ENCODE assay signal across 8 cellular contexts in genomic region chr9:14316574-14317304, GRCh38. TPM values are rescaled to one million over a fixed set of nuclear protein-coding genes. Genes with fewer than 3 reads are reported as not detected.
A peak's percentile ranks its signal among the peaks of the same experiment; 100 is the strongest.
DNase-seq lines count a peak whose midpoint lies in the region; ATAC-seq, FAIRE-seq and TF ChIP-seq lines count a peak whose summit lies in the region.

No MANE protein-coding gene starts in this region.

- TF ChIP-seq POLR2A in GM18505 (IDR thresholded peaks at IDR 0.05; ENCODE audit: borderline replicate concordance, extremely low read depth, insufficient read depth, insufficient read length): no peak

- H3K9me3 Mint-ChIP-seq in astrocyte (ENCODE audit: unreplicated experiment): no peaks in the 10 kb centered on the region
- peaks cover 2% of the 10 kb centered on the region for H3K9me3 Mint-ChIP-seq in activated T-cell treated with anti-CD3 and anti-CD28 coated beads, Interleukin-2, amount 50 U/mL, for 24 hours

- H3K4me2 ChIP-seq in astrocyte (ENCODE audit: low read length): peak overlapping the region; percentile 96
- peak overlapping the region; percentile 62 for H3K4me2 ChIP-seq in keratinocyte (ENCODE audit: control insufficient read depth, extremely low read depth, insufficient read depth, low read depth, low read length)

- H3K27ac ChIP-seq in astrocyte (ENCODE audit: low read depth, low read length): no peak overlapping the region
- peak overlapping the region; percentile 54 for H3K27ac ChIP-seq in keratinocyte (ENCODE audit: control insufficient read depth, insufficient read depth, low read length)
- H3K27ac ChIP-seq in stomach smooth muscle (ENCODE audit: low read length): peak overlapping the region; percentile 81

- H3K4me1 Mint-ChIP-seq in astrocyte (ENCODE audit: low read depth, unreplicated experiment): peaks cover 33% of the 10 kb centered on the region
- H3K4me1 Mint-ChIP-seq in activated T-cell treated with anti-CD3 and anti-CD28 coated beads, Interleukin-2, amount 50 U/mL, for 24 hours (ENCODE audit: low read depth): peaks cover 38% of the 10 kb centered on the region

- ATAC-seq in GM21619 (IDR thresholded peaks at IDR 0.05; ENCODE audit: unreplicated experiment): no peak
- ATAC-seq in GM18505 (IDR thresholded peaks at IDR 0.05; ENCODE audit: unreplicated experiment): no peak

- H3K9me3 ChIP-seq in astrocyte (ENCODE audit: insufficient read depth, low read depth, low read length): no peaks in the 10 kb centered on the region
- no peaks in the 10 kb centered on the region for H3K9me3 ChIP-seq in keratinocyte (ENCODE audit: control insufficient read depth, low read depth, low read length)
- no peaks in the 10 kb centered on the region for H3K9me3 ChIP-seq in stomach smooth muscle (ENCODE audit: control insufficient read depth in 2 of 2, low read length in 2 of 2)

- peak overlapping the region; percentile 70 for H3K27ac Mint-ChIP-seq in astrocyte (ENCODE audit: unreplicated experiment)
- H3K27ac Mint-ChIP-seq in activated T-cell treated with anti-CD3 and anti-CD28 coated beads, Interleukin-2, amount 50 U/mL, for 24 hours: no peak overlapping the region

- no peak for TF ChIP-seq CTCF in astrocyte (IDR thresholded peaks at IDR 0.05; ENCODE audit: insufficient read depth, low read depth, low read length)
- no peak for TF ChIP-seq CTCF in keratinocyte (optimal IDR thresholded peaks at IDR 0.05 in 1 of 3, IDR thresholded peaks at IDR 0.05 in 1 of 3, conservative IDR thresholded peaks at IDR 0.05 in 1 of 3; ENCODE audit: extremely low read depth in 1 of 3, insufficient read depth in 2 of 3, low read length in 3 of 3)

- H3K36me3 ChIP-seq in astrocyte (ENCODE audit: insufficient read depth, low read length) (no peaks in the 10 kb centered on the region), keratinocyte (ENCODE audit: control insufficient read depth in 2 of 2, extremely low read depth in 1 of 2, insufficient read depth in 2 of 2, low read length in 2 of 2) (no peaks in the 10 kb centered on the region), stomach smooth muscle (ENCODE audit: control insufficient read depth in 2 of 2, insufficient read depth in 2 of 2, low read length in 2 of 2) (no peaks in the 10 kb centered on the region)

- H3K9ac ChIP-seq in astrocyte (ENCODE audit: low read length) (peak overlapping the region; percentile 80), keratinocyte (ENCODE audit: control insufficient read depth, extremely low read depth, insufficient read depth, low read length) (peak overlapping the region; percentile 62), stomach smooth muscle (ENCODE audit: low read length in 2 of 2) (peak overlapping the region; percentile 68 to 69)

- peaks cover 1% of the 10 kb centered on the region for H3K36me3 Mint-ChIP-seq in astrocyte (ENCODE audit: low read depth, unreplicated experiment)
- H3K36me3 Mint-ChIP-seq in activated T-cell treated with anti-CD3 and anti-CD28 coated beads, Interleukin-2, amount 50 U/mL, for 24 hours (ENCODE audit: low read depth): no peaks in the 10 kb centered on the region

- H4K20me1 ChIP-seq in astrocyte (ENCODE audit: insufficient read depth, low read length) (no peaks in the 10 kb centered on the region), keratinocyte (ENCODE audit: control insufficient read depth, extremely low read depth, insufficient read depth, low read length) (no peaks in the 10 kb centered on the region)

- H3K27me3 ChIP-seq in astrocyte (ENCODE audit: insufficient read depth, low read length) (no peaks in the 10 kb centered on the region), keratinocyte (ENCODE audit: control insufficient read depth, extremely low read depth, insufficient read depth, low read length) (no peaks in the 10 kb centered on the region), stomach smooth muscle (ENCODE audit: control insufficient read depth in 1 of 2, insufficient read depth in 2 of 2, low read length in 2 of 2) (no peaks in the 10 kb centered on the region)

- H3K9me1 ChIP-seq in keratinocyte (ENCODE audit: control insufficient read depth, extremely low read depth, insufficient read depth, low read length): no peaks in the 10 kb centered on the region

- H3K4me3 ChIP-seq in astrocyte (ENCODE audit: insufficient read depth, low read depth, low read length): peak overlapping the region; percentile 64
- H3K4me3 ChIP-seq in keratinocyte (ENCODE audit: control insufficient read depth in 2 of 3, extremely low read depth in 1 of 3, insufficient read depth in 2 of 3, low read depth in 1 of 3, low read length in 3 of 3): peak overlapping the region in 2 of 3 experiments; percentile 27 to 40
- H3K4me3 ChIP-seq in stomach smooth muscle (ENCODE audit: low read length in 2 of 2): peak overlapping the region; percentile 86 to 92

- peak overlapping the region; percentile 65 for H2AFZ ChIP-seq in astrocyte (ENCODE audit: low read depth, low read length)
- peak overlapping the region; percentile 71 for H2AFZ ChIP-seq in keratinocyte (ENCODE audit: control insufficient read depth, low read length)

- H3K27me3 Mint-ChIP-seq in astrocyte (ENCODE audit: low read depth, unreplicated experiment): peaks cover 2% of the 10 kb centered on the region
- peaks cover 80% of the 10 kb centered on the region for H3K27me3 Mint-ChIP-seq in activated T-cell treated with anti-CD3 and anti-CD28 coated beads, Interleukin-2, amount 50 U/mL, for 24 hours

- peaks cover 22% of the 10 kb centered on the region for H3K4me1 ChIP-seq in astrocyte (ENCODE audit: insufficient read depth, low read length)
- peaks cover 58% of the 10 kb centered on the region for H3K4me1 ChIP-seq in keratinocyte (ENCODE audit: control insufficient read depth, extremely low read depth, insufficient read depth, low read length)
- peaks cover 29% of the 10 kb centered on the region for H3K4me1 ChIP-seq in stomach smooth muscle (ENCODE audit: control insufficient read depth, insufficient read depth, low read length)

- dilution Hi-C loops in keratinocyte (cut with MboI; ENCODE audit: extremely low pct_ligation_motif_present, low sequenced_read_pairs): no loop called here

- H3K4me3 Mint-ChIP-seq in astrocyte (ENCODE audit: unreplicated experiment): peak overlapping the region; percentile 96
- no peak overlapping the region for H3K4me3 Mint-ChIP-seq in activated T-cell treated with anti-CD3 and anti-CD28 coated beads, Interleukin-2, amount 50 U/mL, for 24 hours

- H3K79me2 ChIP-seq in astrocyte (ENCODE audit: insufficient read depth, low read length) (peaks cover 39% of the 10 kb centered on the region), keratinocyte (ENCODE audit: control insufficient read depth, insufficient read depth, low read length) (peaks cover 20% of the 10 kb centered on the region)

- FAIRE-seq in astrocyte (lab: Jason Lieb, UNC): no peak
- FAIRE-seq in keratinocyte (lab: Jason Lieb, UNC): no peak

- DNase-seq in NCI-H1417 (lab: John Stamatoyannopoulos, UW) (peak in 2 of 3 experiments; percentile 37 to 65), NCI-H1417 treated with DMSO at 0.1 percent for 48 hours (lab: John Stamatoyannopoulos, UW) (no peak), astrocyte (ENCODE audit: low read depth) (no peak), keratinocyte (ENCODE audit: low read depth, low spot score) (no peak)
- DNase-seq in activated T-cell treated with anti-CD3 and anti-CD28 coated beads, Interleukin-2, amount 50 U/mL, for 24 hours: no peak

RNA-seq across cellular contexts. Expression of gene NFIB, which starts 2.8 kb away (rescaled TPM):
- total RNA-seq in astrocyte: 8.8 and 9.4 TPM in 2 replicates
- 3.6 to 23.1 TPM (median 8.9 TPM) in 3 replicates for polyA plus RNA-seq in keratinocyte
- polyA plus RNA-seq in keratinocyte (2011; ENCODE audit: low read depth): 12.3 TPM
- 7.3 and 10.7 TPM in 2 replicates for polyA plus RNA-seq in keratinocyte (2011; cell fraction: cytosol; rRNA removed)
- 25.9 and 27.8 TPM in 2 replicates for polyA plus RNA-seq in keratinocyte (2011; cell fraction: nucleus; rRNA removed)
- 9.5 and 16.1 TPM in 2 replicates for polyA plus RNA-seq in keratinocyte (2012; ENCODE audit: low replicate concordance)
- polyA minus RNA-seq in keratinocyte: 18.4 to 56.7 TPM (median 39.1 TPM) in 3 replicates
- polyA minus RNA-seq in keratinocyte (2011; cell fraction: cytosol; rRNA and poly(A)+ RNA removed): 9.4 TPM
- 19.2 and 58.1 TPM in 2 replicates for polyA minus RNA-seq in keratinocyte (2011; cell fraction: nucleus; rRNA and poly(A)+ RNA removed)

Comparison
In these comparisons a context has a peak if more than half of its experiments do, and no peak if none do; other contexts are left out.
1. DNase-seq: peak in NCI-H1417 (2 of 3); none in NCI-H1417 treated with DMSO at 0.1 percent for 48 hours (single experiment), astrocyte (single experiment), keratinocyte (single experiment) and activated T-cell treated with anti-CD3 and anti-CD28 coated beads, Interleukin-2, amount 50 U/mL, for 24 hours (single experiment).
2. H3K4me3 ChIP-seq: peak in every context shown above with its lines; median percentile 89 in stomach smooth muscle; 64 in astrocyte; 34 in keratinocyte.
3. Peak in every context shown above with its lines, with median percentiles within 50 percentile points of each other: H3K9ac ChIP-seq.